13 cellular contexts compared by ENCODE assay signal in the genomic region with DNA sequence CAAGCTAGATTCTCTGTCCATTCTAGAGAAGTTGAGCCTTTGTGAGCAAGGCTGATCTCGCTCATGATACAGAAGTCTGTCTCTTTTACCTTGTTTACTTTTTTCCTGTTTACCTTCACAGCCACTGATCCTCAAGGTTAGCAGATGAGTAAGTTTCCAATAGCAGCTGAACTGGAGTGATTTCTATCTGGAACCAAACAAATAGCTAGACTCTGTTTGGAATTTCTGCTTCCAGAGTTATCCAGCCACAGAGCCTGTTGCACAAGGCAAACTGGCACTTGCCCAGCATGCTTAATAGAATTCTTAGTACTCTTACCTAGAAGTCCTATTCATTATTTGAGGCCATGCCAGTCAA. TPM values are rescaled to one million over a fixed set of nuclear protein-coding genes. Genes with fewer than 3 reads are reported as not detected.
DNase-seq lines count a peak whose midpoint lies in the region; ATAC-seq, FAIRE-seq and TF ChIP-seq lines count a peak whose summit lies in the region.
"Had no signal": no experiment of that assay in that cellular context is flagged by ENCODE, and none has a peak within 500 bp of the region (broad histone marks: within the 10 kb centered on the region; RNA-seq: fewer than 3 reads in every experiment).

No MANE protein-coding gene starts in this region.

- H3K27ac Mint-ChIP-seq in HFFc6 = no peak overlapping the region
- H3K27ac Mint-ChIP-seq in stimulated activated naive B cell treated with anti-CD40 and anti-IgM and Interleukin-4, amounts not matched to agents 10 μg/mL and 1 μg/mL and 100 μg/mL, for 72 hours = no peak overlapping the region
- H3K27ac Mint-ChIP-seq: activated naive CD8-positive, alpha-beta T cell treated with anti-CD3 and anti-CD28 coated beads, Interleukin-2, amount 50 U/mL, for 24 hours had no signal

- no peaks in the 10 kb centered on the region for H3K27me3 ChIP-seq in mammary epithelial cell (ENCODE audit: insufficient read depth, low read length)

- H3K4me1 Mint-ChIP-seq in HFFc6 (ENCODE audit: low read depth) = no peaks in the 10 kb centered on the region
- no peaks in the 10 kb centered on the region for H3K4me1 Mint-ChIP-seq in stimulated activated naive B cell treated with anti-CD40 and anti-IgM and Interleukin-4, amounts not matched to agents 10 μg/mL and 1 μg/mL and 100 μg/mL, for 72 hours
- H3K4me1 Mint-ChIP-seq: activated naive CD8-positive, alpha-beta T cell treated with anti-CD3 and anti-CD28 coated beads, Interleukin-2, amount 50 U/mL, for 24 hours had no signal

- peaks cover 19% of the 10 kb centered on the region for H3K27me3 Mint-ChIP-seq in HFFc6 (ENCODE audit: insufficient read depth)
- peaks cover 49 to 51% of the 10 kb centered on the region in 2 donors for H3K27me3 Mint-ChIP-seq in stimulated activated naive B cell treated with anti-CD40 and anti-IgM and Interleukin-4, amounts not matched to agents 10 μg/mL and 1 μg/mL and 100 μg/mL, for 72 hours

- BruUV-seq in mammary epithelial cell (replicated peaks; lab: Mats Ljungman, UMichigan) = no TSS peak

- H3K27ac ChIP-seq in A549 = no peak overlapping the region
- H3K27ac ChIP-seq in mammary epithelial cell (ENCODE audit: insufficient read depth, low read depth, low read length) = no peak overlapping the region
- no peak overlapping the region for H3K27ac ChIP-seq in RWPE1

- no peak overlapping the region for H2AFZ ChIP-seq in mammary epithelial cell (ENCODE audit: low read depth, low read length)

- H3K4me3 ChIP-seq in A549 (no peak overlapping the region), mammary epithelial cell (replicated peaks in 1 of 3; ENCODE audit: insufficient read depth in 1 of 3, low read depth in 2 of 3, low read length in 3 of 3) (no peak overlapping the region)

- TF ChIP-seq POLR2A in A549 (IDR thresholded peaks at IDR 0.05; ENCODE audit: low read length) = no peak

- WGBS in A549 (ENCODE audit: missing lambda C conversion rate) = 78% methylated on average over 1 of the region's 1 CpG
- 100% methylated on average over 1 of the region's 1 CpG for WGBS in mammary epithelial cell (ENCODE audit: low coverage, missing lambda C conversion rate)

- no peaks in the 10 kb centered on the region for H3K9me3 Mint-ChIP-seq in HFFc6
- peaks cover 0 to 3% of the 10 kb centered on the region in 2 donors for H3K9me3 Mint-ChIP-seq in stimulated activated naive B cell treated with anti-CD40 and anti-IgM and Interleukin-4, amounts not matched to agents 10 μg/mL and 1 μg/mL and 100 μg/mL, for 72 hours

- H3K9me3 ChIP-seq in A549 (no peaks in the 10 kb centered on the region), mammary epithelial cell (replicated peaks; ENCODE audit: insufficient read depth, low read length) (no peaks in the 10 kb centered on the region)

- no peaks in the 10 kb centered on the region for H4K20me1 ChIP-seq in mammary epithelial cell (ENCODE audit: insufficient read depth, low read length)

- dilution Hi-C loops in mammary epithelial cell (cut with HindIII; ENCODE audit: low sequenced_read_pairs) = no loop called here

- H3K4me2 ChIP-seq in A549 (0 out of 3 replicates have a peak overlapping the region, but pooled peaks have one; percentile 18), mammary epithelial cell (ENCODE audit: insufficient read depth, low read depth, low read length) (no peak overlapping the region)

- no peak; a peak in 1 of 6 replicates for ATAC-seq in A549
- peak; percentile 86 for ATAC-seq in left lobe of liver
- no peak for ATAC-seq in stimulated activated naive B cell treated with anti-CD40 and anti-IgM and Interleukin-4, amounts not matched to agents 10 μg/mL and 1 μg/mL and 100 μg/mL, for 72 hours (replicated peaks)
- ATAC-seq: activated naive CD8-positive, alpha-beta T cell treated with anti-CD3 and anti-CD28 coated beads, Interleukin-2, amount 50 U/mL, for 24 hours had no signal

- POLR2A ChIA-PET in A549 (lab: Yijun Ruan, JAX) (interaction anchor here (0.7 kb wide), 1 partner anchor 12 kb away, joined by 9 read pairs; a partner anchor contains a TSS), RWPE1 (lab: Yijun Ruan, JAX; ENCODE audit: low non-redundant PET) (no interaction called here)

- no peak for TF ChIP-seq RAD21 in A549 (conservative IDR thresholded peaks at IDR 0.05 in 1 of 2, IDR thresholded peaks at IDR 0.05 in 1 of 2)

- CTCF ChIA-PET in A549 (lab: Yijun Ruan, JAX) = interaction anchor here (0.7 to 1.2 kb wide), 2 partner anchors 9 to 1056 kb away, joined by 3 read pairs; no protein-coding TSS in a partner anchor
- CTCF ChIA-PET in mammary epithelial cell (lab: Charles Lee; ENCODE audit: low non-redundant PET) = interaction anchor here (0.6 kb wide), 1 partner anchor 69 kb away, joined by 6 read pairs; no protein-coding TSS in a partner anchor
- CTCF ChIA-PET in RWPE1 (lab: Yijun Ruan, JAX) = interaction anchor here (0.6 kb wide), 3 partner anchors 13 to 1388 kb away, joined by 3 to 4 read pairs (median 4); a partner anchor contains a TSS

- FAIRE-seq in A549 (lab: Jason Lieb, UNC) = no peak

- in situ Hi-C loops in mammary epithelial cell (cut with MboI; ENCODE audit: low sequenced_read_pairs in 2 of 2) = no loop called here

- TF ChIP-seq EP300 in A549 (IDR thresholded peaks at IDR 0.05) = no peak

- no peak overlapping the region for H3K4me3 Mint-ChIP-seq in HFFc6
- no peak overlapping the region for H3K4me3 Mint-ChIP-seq in stimulated activated naive B cell treated with anti-CD40 and anti-IgM and Interleukin-4, amounts not matched to agents 10 μg/mL and 1 μg/mL and 100 μg/mL, for 72 hours
- H3K4me3 Mint-ChIP-seq: activated naive CD8-positive, alpha-beta T cell treated with anti-CD3 and anti-CD28 coated beads, Interleukin-2, amount 50 U/mL, for 24 hours had no signal

- H3K4me1 ChIP-seq in A549 (peaks cover 14% of the 10 kb centered on the region; the same call in 1 of the 3 replicates), mammary epithelial cell (ENCODE audit: insufficient read depth, low read length) (no peaks in the 10 kb centered on the region)

- TF ChIP-seq CTCF in A549 (IDR thresholded peaks at IDR 0.05) (no peak), HFFc6 (IDR thresholded peaks at IDR 0.05) (no peak), mammary epithelial cell (conservative IDR thresholded peaks at IDR 0.05 in 1 of 2, IDR thresholded peaks at IDR 0.05 in 1 of 2; ENCODE audit: extremely low read depth in 1 of 2, insufficient read depth in 1 of 2, low read depth in 1 of 2, low read length in 2 of 2) (no peak), RWPE1 (conservative IDR thresholded peaks at IDR 0.05; ENCODE audit: low read depth) (no peak)

- no peaks in the 10 kb centered on the region for H3K36me3 ChIP-seq in mammary epithelial cell (ENCODE audit: insufficient read depth, low read length)

- no peaks in the 10 kb centered on the region for H3K79me2 ChIP-seq in mammary epithelial cell (ENCODE audit: insufficient read depth, low read length)

- intact Hi-C loops in mammary epithelial cell (cut with micrococcal nuclease) = no loop called here

- DNase-seq in A549 (ENCODE audit: low read depth in 1 of 2, low spot score in 1 of 2) (peak in 1 of 2 experiments; percentile 31), HFFc6 (peak; percentile 15), mammary epithelial cell (peak; percentile 26), left lobe of liver (ENCODE audit: low spot score) (peak; percentile 94), hippocampal formation (lab: John Stamatoyannopoulos, UW) (no peak), NCI-H1048 (lab: John Stamatoyannopoulos, UW) (no peak), RWPE1 (ENCODE audit: low spot score) (no peak)
- no peak for DNase-seq in stimulated activated naive B cell treated with anti-CD40 and anti-IgM and Interleukin-4, amounts not matched to agents 10 μg/mL and 1 μg/mL and 100 μg/mL, for 72 hours
- DNase-seq: activated naive CD8-positive, alpha-beta T cell treated with anti-CD3 and anti-CD28 coated beads, Interleukin-2, amount 50 U/mL, for 24 hours; activated T-cell treated with anti-CD3 and anti-CD28 coated beads for 4 hours; effector CD4-positive, alpha-beta T cell; NCI-H2081 treated with DMSO at 0.1 percent for 48 hours; SW 1271 had no signal

- H3K9ac ChIP-seq in mammary epithelial cell (ENCODE audit: insufficient read depth, low read length) = no peak overlapping the region

- no peaks in the 10 kb centered on the region for H3K36me3 Mint-ChIP-seq in HFFc6 (ENCODE audit: low read depth)
- H3K36me3 Mint-ChIP-seq in stimulated activated naive B cell treated with anti-CD40 and anti-IgM and Interleukin-4, amounts not matched to agents 10 μg/mL and 1 μg/mL and 100 μg/mL, for 72 hours = peaks cover 0 to 1% of the 10 kb centered on the region in 2 donors

TF ChIP-seq in A549, 52 proteins besides CTCF, POLR2A, EP300 and RAD21 (continues in another document):
- TF ChIP-seq, protein P1, sequence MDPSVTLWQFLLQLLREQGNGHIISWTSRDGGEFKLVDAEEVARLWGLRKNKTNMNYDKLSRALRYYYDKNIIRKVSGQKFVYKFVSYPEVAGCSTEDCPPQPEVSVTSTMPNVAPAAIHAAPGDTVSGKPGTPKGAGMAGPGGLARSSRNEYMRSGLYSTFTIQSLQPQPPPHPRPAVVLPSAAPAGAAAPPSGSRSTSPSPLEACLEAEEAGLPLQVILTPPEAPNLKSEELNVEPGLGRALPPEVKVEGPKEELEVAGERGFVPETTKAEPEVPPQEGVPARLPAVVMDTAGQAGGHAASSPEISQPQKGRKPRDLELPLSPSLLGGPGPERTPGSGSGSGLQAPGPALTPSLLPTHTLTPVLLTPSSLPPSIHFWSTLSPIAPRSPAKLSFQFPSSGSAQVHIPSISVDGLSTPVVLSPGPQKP (IDR thresholded peaks at IDR 0.05; ENCODE audit: low read depth, low read length) = no peak
- TF ChIP-seq, protein P2, sequence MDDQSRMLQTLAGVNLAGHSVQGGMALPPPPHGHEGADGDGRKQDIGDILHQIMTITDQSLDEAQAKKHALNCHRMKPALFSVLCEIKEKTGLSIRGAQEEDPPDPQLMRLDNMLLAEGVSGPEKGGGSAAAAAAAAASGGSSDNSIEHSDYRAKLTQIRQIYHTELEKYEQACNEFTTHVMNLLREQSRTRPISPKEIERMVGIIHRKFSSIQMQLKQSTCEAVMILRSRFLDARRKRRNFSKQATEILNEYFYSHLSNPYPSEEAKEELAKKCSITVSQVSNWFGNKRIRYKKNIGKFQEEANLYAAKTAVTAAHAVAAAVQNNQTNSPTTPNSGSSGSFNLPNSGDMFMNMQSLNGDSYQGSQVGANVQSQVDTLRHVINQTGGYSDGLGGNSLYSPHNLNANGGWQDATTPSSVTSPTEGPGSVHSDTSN (IDR thresholded peaks at IDR 0.05) = no peak

RNA-seq across cellular contexts. Expression of a gene that starts 12.8 kb away (rescaled TPM):
- polyA plus RNA-seq in A549 (2011; rRNA removed) (30.8 and 41.3 TPM in 2 replicates), A549 (2017; fragmentation: RNase III; extraction: RNeasy Plus Mini Kit Qiagen cat#74134 plus additional on column Dnase treatment) (15.8 to 25.7 TPM (median 21.9 TPM) in 3 replicates), mammary epithelial cell (11.4 TPM)
- 3.6 and 4.7 TPM in 2 replicates for polyA plus RNA-seq in A549 (2012; cell fraction: cytosol; rRNA removed)
- 3.0 and 4.7 TPM in 2 replicates for polyA plus RNA-seq in A549 (2012; cell fraction: nucleus; rRNA removed)
- 9.9 and 10.4 TPM in 2 replicates for polyA minus RNA-seq in A549 (2011; rRNA and poly(A)+ RNA removed)
- total RNA-seq in HFFc6 (2021; fragmentation: NEBNext Ultra II Directional; extraction: Animal tissue kit (Norgen Biotek cat#: 25700)) = 10 to 100 TPM; 29.3 to 44.7 (median 33.3) TPM
- total RNA-seq in mammary epithelial cell (10 to 100 TPM; 59.5 to 69.7 TPM), left lobe of liver (41.3 TPM)
- 20.7 TPM for polyA minus RNA-seq in mammary epithelial cell

Comparison
In these comparisons a context has a peak if more than half of its experiments do, and no peak if none do; other contexts are left out.
1. DNase-seq: peak in HFFc6 (single experiment), mammary epithelial cell (single experiment) and left lobe of liver (single experiment); none in hippocampal formation (0 of 2), stimulated activated naive B cell treated with anti-CD40 and anti-IgM and Interleukin-4, amounts not matched to agents 10 μg/mL and 1 μg/mL and 100 μg/mL, for 72 hours (single experiment), NCI-H1048 (single experiment) and RWPE1 (single experiment).